Comparison of ENCODE assay signal across 17 cellular contexts in genomic region chr3:141415959-141416358, GRCh38. TPM values are rescaled to one million over a fixed set of nuclear protein-coding genes. Genes with fewer than 3 reads are reported as not detected.
DNase-seq lines count a peak whose midpoint lies in the region; ATAC-seq, FAIRE-seq and TF ChIP-seq lines count a peak whose summit lies in the region.
"Had no signal": no experiment of that assay in that cellular context is flagged by ENCODE, and none has a peak within 500 bp of the region (broad histone marks: within the 10 kb centered on the region; RNA-seq: fewer than 3 reads in every experiment).

No MANE protein-coding gene starts in this region.

- peaks cover 80% of the 10 kb centered on the region; the same call in 1 of the 2 replicates for H3K36me3 ChIP-seq in KMS-11 (ENCODE audit: insufficient read depth)
- peaks cover 5 to 17% of the 10 kb centered on the region in 2 experiments for H3K36me3 ChIP-seq in endothelial cell of umbilical vein (ENCODE audit: control insufficient read depth in 2 of 2, extremely low read depth in 1 of 2, insufficient read depth in 2 of 2, low read length in 2 of 2)
- peaks cover 69% of the 10 kb centered on the region for H3K36me3 ChIP-seq in osteoblast (ENCODE audit: insufficient read depth, low read length)

- H3K27me3 ChIP-seq in KMS-11 (ENCODE audit: insufficient read depth, low read depth) (no peaks in the 10 kb centered on the region), endothelial cell of umbilical vein (ENCODE audit: control insufficient read depth in 2 of 2, insufficient read depth in 2 of 2, low read length in 2 of 2) (no peaks in the 10 kb centered on the region), osteoblast (ENCODE audit: insufficient read depth, low read length) (no peaks in the 10 kb centered on the region)

- TF ChIP-seq CTCF in AG10803 (conservative IDR thresholded peaks at IDR 0.05; ENCODE audit: low read length) (no peak), KMS-11 (conservative IDR thresholded peaks at IDR 0.05; ENCODE audit: low read depth, low read length) (no peak), endothelial cell of umbilical vein (IDR thresholded peaks at IDR 0.05; ENCODE audit: extremely low read depth in 1 of 2, insufficient read depth in 1 of 2, low read depth in 1 of 2, low read length in 2 of 2) (no peak), osteoblast (IDR thresholded peaks at IDR 0.05; ENCODE audit: extremely low read depth, low read depth, low read length) (no peak)

- H3K27ac ChIP-seq in KMS-11 = peak overlapping the region; percentile 14; the same call in 1 of the 2 replicates
- H3K27ac ChIP-seq in endothelial cell of umbilical vein (ENCODE audit: insufficient read depth, low read depth, low read length) = no peak overlapping the region
- H3K27ac ChIP-seq in osteoblast (ENCODE audit: low read depth, low read length) = peak overlapping the region; percentile 100
- H3K27ac ChIP-seq: RWPE1 had no signal

- ATAC-seq in GM21360 (IDR thresholded peaks at IDR 0.05; ENCODE audit: unreplicated experiment) (no peak), GM18505 (IDR thresholded peaks at IDR 0.05; ENCODE audit: unreplicated experiment) (no peak)
- ATAC-seq: natural killer cell, sciatic nerve had no signal

- H3K4me2 ChIP-seq in KMS-11 (no peak overlapping the region), endothelial cell of umbilical vein (ENCODE audit: insufficient read depth, low read length) (no peak overlapping the region), osteoblast (ENCODE audit: insufficient read depth, low read length) (no peak overlapping the region)

- H3K4me3 ChIP-seq in AG10803 (ENCODE audit: low read length) (no peak overlapping the region), KMS-11 (IDR thresholded peaks at IDR 0.05; ENCODE audit: insufficient read depth, low read depth, low read length) (no peak overlapping the region), endothelial cell of umbilical vein (replicated peaks in 1 of 3; ENCODE audit: insufficient read depth in 1 of 3, low read depth in 1 of 3, low read length in 3 of 3) (no peak overlapping the region), osteoblast (ENCODE audit: insufficient read depth, low read length) (no peak overlapping the region)

- TF ChIP-seq POLR2A in endothelial cell of umbilical vein (IDR thresholded peaks at IDR 0.05; ENCODE audit: low read depth, low read length) (no peak), GM18505 (IDR thresholded peaks at IDR 0.05; ENCODE audit: borderline replicate concordance, extremely low read depth, insufficient read depth, insufficient read length) (no peak)

- peak; percentile 53 for DNase-seq in AG10803 (ENCODE audit: low read depth)
- peak; percentile 80 for DNase-seq in endothelial cell of umbilical vein (ENCODE audit: low read depth, low spot score)
- no peak for DNase-seq in osteoblast (ENCODE audit: insufficient read length, low spot score, missing footprints)
- no peak for DNase-seq in T-helper 1 cell
- no peak for DNase-seq in NCI-H524 (lab: John Stamatoyannopoulos, UW)
- DNase-seq: activated CD4-positive, alpha-beta T cell treated with anti-CD3 and anti-CD28 coated beads for 4 hours; activated naive CD8-positive, alpha-beta T cell treated with anti-CD3 and anti-CD28 coated beads, Interleukin-2, amount 10 ng/mL, durations not matched to agents 7 days and 5 days; DMS53; natural killer cell; NCI-H2081 treated with DMSO at 0.1 percent for 48 hours; NCI-H82; stimulated activated CD4-positive, alpha-beta T cell treated with anti-CD3 and anti-CD28 coated beads, Interleukin-2, amount 100 ng/mL, for 48 hours had no signal

- BruUV-seq in endothelial cell of umbilical vein (replicated peaks; lab: Mats Ljungman, UMichigan) = no TSS peak

- POLR2A ChIA-PET in endothelial cell of umbilical vein (lab: Charles Lee) = no interaction called here

- H2AFZ ChIP-seq in KMS-11 (ENCODE audit: low read depth) (no peak overlapping the region), endothelial cell of umbilical vein (ENCODE audit: low read depth, low read length) (no peak overlapping the region), osteoblast (ENCODE audit: low read length) (no peak overlapping the region)

- H3K9ac ChIP-seq in KMS-11 (no peak overlapping the region), endothelial cell of umbilical vein (replicated peaks; ENCODE audit: extremely low read depth, insufficient read depth, low read length) (no peak overlapping the region)

- dilution Hi-C loops in endothelial cell of umbilical vein (cut with MboI; ENCODE audit: extremely low pct_ligation_motif_present, low sequenced_read_pairs) = no loop called here

- intact Hi-C loops in endothelial cell of umbilical vein (cut with micrococcal nuclease) = no loop called here

- no peaks in the 10 kb centered on the region for H3K9me1 ChIP-seq in endothelial cell of umbilical vein (replicated peaks; ENCODE audit: control insufficient read depth, extremely low read depth, insufficient read depth, low read length)

- FAIRE-seq in endothelial cell of umbilical vein (lab: Jason Lieb, UNC) = no peak

- H4K20me1 ChIP-seq in KMS-11 (ENCODE audit: insufficient read depth) (peaks cover 19% of the 10 kb centered on the region; the same call in 1 of the 2 replicates), endothelial cell of umbilical vein (replicated peaks; ENCODE audit: control insufficient read depth, extremely low read depth, insufficient read depth, low read length) (no peaks in the 10 kb centered on the region), osteoblast (ENCODE audit: insufficient read depth, low read length) (no peaks in the 10 kb centered on the region)

- H3K79me2 ChIP-seq in KMS-11 (ENCODE audit: insufficient read depth, low read depth) (peaks cover 100% of the 10 kb centered on the region), endothelial cell of umbilical vein (ENCODE audit: control insufficient read depth, insufficient read depth, low read length) (peaks cover 54% of the 10 kb centered on the region), osteoblast (ENCODE audit: insufficient read depth, low read length) (peaks cover 87% of the 10 kb centered on the region)

- peaks cover 93% of the 10 kb centered on the region for H3K4me1 ChIP-seq in KMS-11 (ENCODE audit: low read depth, poor library complexity, severe bottlenecking)
- H3K4me1 ChIP-seq in endothelial cell of umbilical vein (ENCODE audit: control insufficient read depth, extremely low read depth, insufficient read depth, low read length) = peaks cover 46% of the 10 kb centered on the region
- H3K4me1 ChIP-seq in osteoblast (ENCODE audit: insufficient read depth, low read length) = peaks cover 38% of the 10 kb centered on the region

- H3K9me3 ChIP-seq in endothelial cell of umbilical vein (replicated peaks; ENCODE audit: control insufficient read depth, insufficient read depth, low read length) (no peaks in the 10 kb centered on the region), osteoblast (ENCODE audit: low read depth, low read length) (no peaks in the 10 kb centered on the region)

- CTCF ChIA-PET in endothelial cell of umbilical vein (lab: Charles Lee) = interaction anchor here (0.9 to 2.3 kb wide), 2 partner anchors 8 to 55 kb away, joined by 3 to 10 read pairs; no protein-coding TSS in a partner anchor

TF ChIP-seq in endothelial cell of umbilical vein, 7 proteins besides CTCF, POLR2A, EP300 and RAD21:
- no peak for TF ChIP-seq JUN (IDR thresholded peaks at IDR 0.05; ENCODE audit: borderline replicate concordance, insufficient read depth, insufficient read length, low read depth)
- no peak for TF ChIP-seq EZH2 (IDR thresholded peaks at IDR 0.05; ENCODE audit: borderline replicate concordance, low read depth, low read length, severe bottlenecking)
- TF ChIP-seq POLR2AphosphoS5 (IDR thresholded peaks at IDR 0.05; ENCODE audit: insufficient read depth, low read depth, low read length) = no peak
- TF ChIP-seq GATA2 (IDR thresholded peaks at IDR 0.05; ENCODE audit: insufficient read depth, insufficient read length, low read depth, low read length) = no peak
- TF ChIP-seq MYC (IDR thresholded peaks at IDR 0.05; ENCODE audit: low read depth, low read length) = no peak
- no peak for TF ChIP-seq FOS (IDR thresholded peaks at IDR 0.05; ENCODE audit: borderline replicate concordance, insufficient read depth, low read length)
- no peak for TF ChIP-seq MAX (IDR thresholded peaks at IDR 0.05; ENCODE audit: insufficient read depth, insufficient read length)

RNA-seq across cellular contexts. Expression of gene ZBTB38, which starts 47.7 kb away (rescaled TPM):
- 83.4 and 85.2 TPM in 2 replicates for total RNA-seq in endothelial cell of umbilical vein
- 25.5 and 31.1 TPM in 2 replicates for polyA plus RNA-seq in endothelial cell of umbilical vein
- 30.2 and 30.5 TPM in 2 replicates for polyA plus RNA-seq in endothelial cell of umbilical vein (2011; cell fraction: cytosol; rRNA removed)
- 57.4 and 59.3 TPM in 2 replicates for polyA plus RNA-seq in endothelial cell of umbilical vein (2011; cell fraction: nucleus; rRNA removed)
- polyA plus RNA-seq in endothelial cell of umbilical vein (2012) = 58.5 and 77.2 TPM in 2 replicates
- polyA minus RNA-seq in endothelial cell of umbilical vein = 130 and 159 TPM in 2 replicates
- 30.9 TPM for polyA minus RNA-seq in endothelial cell of umbilical vein (2011; cell fraction: cytosol; rRNA and poly(A)+ RNA removed)
- polyA minus RNA-seq in endothelial cell of umbilical vein (2011; cell fraction: nucleus; rRNA and poly(A)+ RNA removed) = 158 and 229 TPM in 2 replicates
- total RNA-seq in osteoblast = 181 and 196 TPM in 2 replicates

Comparison
In these comparisons a context has a peak if more than half of its experiments do, and no peak if none do; other contexts are left out.
1. DNase-seq: peak in AG10803 (single experiment) and endothelial cell of umbilical vein (single experiment); none in osteoblast (single experiment), T-helper 1 cell (0 of 5) and NCI-H524 (0 of 2).